ENCODE assay signal across 8 cellular contexts in genomic region chr22:38751422-38752346, GRCh38. TPM values are rescaled to one million over a fixed set of nuclear protein-coding genes. Genes with fewer than 3 reads are reported as not detected.
DNase-seq lines count a peak whose midpoint lies in the region; ATAC-seq and TF ChIP-seq lines count a peak whose summit lies in the region.

No MANE protein-coding gene starts in this region.

- WGBS in mesendoderm (ENCODE audit: extremely low coverage, insufficient coverage, low lambda C conversion rate), result no CpG with 5 or more reads among the region's 24 CpGs

- peak overlapping the region; percentile 51 for H3K27ac ChIP-seq in CD8-positive, alpha-beta memory T cell (ENCODE audit: low read depth, low read length)
- H3K27ac ChIP-seq in mesendoderm (ENCODE audit: low read depth, low read length), result no peak overlapping the region

- H2AK5ac ChIP-seq in mesendoderm (ENCODE audit: low read length), result no peak overlapping the region

- H3K79me1 ChIP-seq in mesendoderm (ENCODE audit: low read length), result no peaks in the 10 kb centered on the region

- no peak for TF ChIP-seq CTCF in brain (conservative IDR thresholded peaks at IDR 0.05)

- CTCF ChIA-PET in CD8-positive, alpha-beta memory T cell (lab: Charles Lee), result interaction anchor here (0.9 to 9.7 kb wide), 11 partner anchors 9 to 252 kb away, joined by 3 to 83 read pairs (median 6); no protein-coding TSS in a partner anchor

- ATAC-seq in HG03095 (IDR thresholded peaks at IDR 0.05; ENCODE audit: unreplicated experiment) (peak; percentile 34), HG02885 (IDR thresholded peaks at IDR 0.05; ENCODE audit: poor library complexity, unreplicated experiment) (no peak)

- H3K4me3 Mint-ChIP-seq in CD8-positive, alpha-beta memory T cell, result peak overlapping the region; percentile 93 to 100 (median 99)
- peak overlapping the region in 1 of 5 experiments; percentile 28 for H3K4me3 Mint-ChIP-seq in brain

- peak overlapping the region; percentile 91 to 100 (median 98) for H3K27ac Mint-ChIP-seq in CD8-positive, alpha-beta memory T cell
- peak overlapping the region in 3 of 5 experiments; percentile 66 to 88 (median 70) for H3K27ac Mint-ChIP-seq in brain

- no peak overlapping the region for H3K18ac ChIP-seq in mesendoderm (ENCODE audit: low read length)

- peaks cover 18 to 81% (median 45%) of the 10 kb centered on the region in 3 donors for H3K36me3 Mint-ChIP-seq in CD8-positive, alpha-beta memory T cell
- H3K36me3 Mint-ChIP-seq in brain, result peaks cover 53% of the 10 kb centered on the region

- peaks cover 53 to 65% (median 58%) of the 10 kb centered on the region in 3 donors for H3K4me1 Mint-ChIP-seq in CD8-positive, alpha-beta memory T cell
- peaks cover 29% of the 10 kb centered on the region for H3K4me1 Mint-ChIP-seq in brain

- H3K9me3 ChIP-seq in CD8-positive, alpha-beta memory T cell (ENCODE audit: low read length), result no peaks in the 10 kb centered on the region

- peaks cover 61% of the 10 kb centered on the region for H3K4me1 ChIP-seq in CD8-positive, alpha-beta memory T cell (ENCODE audit: insufficient read depth, low read length)
- peaks cover 3% of the 10 kb centered on the region for H3K4me1 ChIP-seq in mesendoderm (ENCODE audit: control insufficient read depth, low read depth, low read length)

- no peak overlapping the region for H3K9ac ChIP-seq in mesendoderm (ENCODE audit: low read length)

- H3K4me2 ChIP-seq in mesendoderm (ENCODE audit: low read length), result no peak overlapping the region

- peak overlapping the region; percentile 98 for H3K4me3 ChIP-seq in CD8-positive, alpha-beta memory T cell (ENCODE audit: low read length)
- H3K4me3 ChIP-seq in mesendoderm (ENCODE audit: low read length), result no peak overlapping the region

- H3K9me3 Mint-ChIP-seq in CD8-positive, alpha-beta memory T cell, result peaks cover 0 to 2% (median 0%) of the 10 kb centered on the region in 5 donors
- no peaks in the 10 kb centered on the region for H3K9me3 Mint-ChIP-seq in brain

- H3K4ac ChIP-seq in mesendoderm (ENCODE audit: low read depth, low read length), result no peak overlapping the region

- H3K79me2 ChIP-seq in mesendoderm (ENCODE audit: control insufficient read depth, insufficient read depth, low read length), result no peaks in the 10 kb centered on the region

- H4K5ac ChIP-seq in mesendoderm (ENCODE audit: low read length), result no peak overlapping the region

- no peak overlapping the region for H3K23ac ChIP-seq in mesendoderm (ENCODE audit: low read length)

- no peak overlapping the region for H2BK15ac ChIP-seq in mesendoderm (replicated peaks; ENCODE audit: low read depth)

- no peak overlapping the region for H2BK5ac ChIP-seq in mesendoderm (ENCODE audit: low read length)

- DNase-seq in CD8-positive, alpha-beta memory T cell, result peak; percentile 68 to 91 (median 88)
- DNase-seq in T-helper 22 cell (ENCODE audit: low read depth) (peak; percentile 71), pons (ENCODE audit: low spot score) (peak; percentile 34), AG08396 (ENCODE audit: low spot score) (no peak), mesendoderm (no peak)

- POLR2A ChIA-PET in CD8-positive, alpha-beta memory T cell (lab: Charles Lee), result interaction anchor here (0.6 to 13.0 kb wide), 11 partner anchors 12 to 489 kb away, joined by 3 to 275 read pairs (median 4); partner anchors contain the start of genes GTPBP1 and TOMM22

- peaks cover 59% of the 10 kb centered on the region for H3K36me3 ChIP-seq in CD8-positive, alpha-beta memory T cell (ENCODE audit: insufficient read depth, low read length)
- no peaks in the 10 kb centered on the region for H3K36me3 ChIP-seq in mesendoderm (ENCODE audit: control insufficient read depth, insufficient read depth, low read length)

- no peak overlapping the region for H4K8ac ChIP-seq in mesendoderm (ENCODE audit: low read depth, low read length)

- H3K56ac ChIP-seq in mesendoderm (ENCODE audit: low read length), result no peak overlapping the region

- H3K27me3 Mint-ChIP-seq in CD8-positive, alpha-beta memory T cell, result peaks cover 0 to 8% of the 10 kb centered on the region in 2 donors
- H3K27me3 Mint-ChIP-seq in brain, result no peaks in the 10 kb centered on the region

- H3K27me3 ChIP-seq in CD8-positive, alpha-beta memory T cell (ENCODE audit: insufficient read depth, low read length, poor library complexity, severe bottlenecking), result no peaks in the 10 kb centered on the region
- no peaks in the 10 kb centered on the region for H3K27me3 ChIP-seq in mesendoderm (ENCODE audit: insufficient read depth, low read length, poor library complexity)

- no peak overlapping the region for H2BK120ac ChIP-seq in mesendoderm (ENCODE audit: low read depth, low read length)

RNA-seq across cellular contexts. Expression of gene SUN2, which starts 4.1 kb away (rescaled TPM):
- 100 to 1,000 TPM; 168 to 185 TPM for total RNA-seq in CD8-positive, alpha-beta memory T cell
- 753 TPM for polyA plus RNA-seq in CD8-positive, alpha-beta memory T cell
- polyA plus RNA-seq in brain (ENCODE audit: insufficient read depth, low read depth, low replicate concordance), result 251 TPM
- 5.8 TPM for polyA plus RNA-seq in mesendoderm (2013, experiment 1 of 2)
- polyA plus RNA-seq in mesendoderm (2013, experiment 2 of 2), result 5.7 TPM

RNA-seq across cellular contexts. Expression of gene DNAL4, which starts 42.3 kb away (rescaled TPM):
- total RNA-seq in CD8-positive, alpha-beta memory T cell, result 1 to 10 TPM; 9.1 to 9.6 TPM
- 12.3 TPM for polyA plus RNA-seq in CD8-positive, alpha-beta memory T cell
- polyA plus RNA-seq in brain (ENCODE audit: insufficient read depth, low read depth, low replicate concordance), result 61.4 TPM
- polyA plus RNA-seq in mesendoderm (2013, experiment 1 of 2), result 6.0 TPM
- polyA plus RNA-seq in mesendoderm (2013, experiment 2 of 2), result 6.0 TPM

RNA-seq across cellular contexts. Expression of gene GTPBP1, which starts 45.9 kb away (rescaled TPM):
- 10 to 100 TPM; 62.7 to 63.7 TPM for total RNA-seq in CD8-positive, alpha-beta memory T cell
- 28.2 TPM for polyA plus RNA-seq in CD8-positive, alpha-beta memory T cell
- 80.4 TPM for polyA plus RNA-seq in brain (ENCODE audit: insufficient read depth, low read depth, low replicate concordance)
- polyA plus RNA-seq in mesendoderm (2013, experiment 1 of 2), result 34.9 TPM
- polyA plus RNA-seq in mesendoderm (2013, experiment 2 of 2), result 34.2 TPM

RNA-seq across cellular contexts. Expression of gene JOSD1, which starts 50.9 kb away (rescaled TPM):
- 10 to 100 TPM; 86.0 to 96.4 TPM for total RNA-seq in CD8-positive, alpha-beta memory T cell
- 9.3 TPM for polyA plus RNA-seq in CD8-positive, alpha-beta memory T cell
- 45.7 TPM for polyA plus RNA-seq in brain (ENCODE audit: insufficient read depth, low read depth, low replicate concordance)
- 17.5 TPM for polyA plus RNA-seq in mesendoderm (2013, experiment 1 of 2)
- polyA plus RNA-seq in mesendoderm (2013, experiment 2 of 2), result 16.2 TPM

Comparison
In these comparisons a context has a peak if more than half of its experiments do, and no peak if none do; other contexts are left out.
1. DNase-seq: peak in CD8-positive, alpha-beta memory T cell (5 of 5), T-helper 22 cell (single experiment) and pons (single experiment); none in AG08396 (single experiment) and mesendoderm (single experiment).